1 cellular context compared by ENCODE assay signal in the genomic region with DNA sequence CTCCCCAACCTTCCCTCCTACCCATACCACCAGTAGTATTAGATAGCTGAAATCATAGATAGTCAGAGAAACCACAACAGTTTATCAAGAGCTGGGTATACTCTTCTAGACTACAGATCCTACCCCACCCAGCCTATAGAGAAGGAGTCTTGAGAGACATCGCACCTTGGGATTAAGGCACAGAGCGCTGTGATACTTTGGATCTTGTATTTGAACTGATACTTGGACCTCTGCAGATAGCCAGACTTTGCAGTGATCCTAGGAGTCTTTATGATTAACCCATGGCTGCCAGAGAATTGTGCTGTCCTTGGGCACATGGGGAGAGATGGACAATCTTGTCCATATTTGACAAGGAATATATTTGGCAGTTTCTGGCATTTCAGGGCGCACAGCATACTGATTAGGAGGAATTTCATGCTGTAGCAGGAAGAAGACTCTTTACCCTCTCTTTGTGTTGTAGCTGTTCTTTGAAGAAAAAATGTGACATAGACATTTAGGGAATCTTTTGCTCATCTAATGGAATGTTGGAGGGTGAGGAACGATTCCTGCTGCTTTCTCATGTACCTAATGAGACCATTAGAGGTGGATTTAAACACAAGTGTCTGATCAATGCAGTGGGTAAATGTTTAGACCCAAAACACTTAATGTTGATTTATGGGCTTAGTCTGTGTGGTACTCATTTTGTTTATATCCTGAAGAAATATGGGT.
TF ChIP-seq lines count a peak whose summit lies in the region.

No MANE protein-coding gene starts in this region.

TF ChIP-seq in GM23338, 12 proteins besides CTCF, POLR2A, EP300 and RAD21 (continued from another document):
- TF ChIP-seq, protein P1, sequence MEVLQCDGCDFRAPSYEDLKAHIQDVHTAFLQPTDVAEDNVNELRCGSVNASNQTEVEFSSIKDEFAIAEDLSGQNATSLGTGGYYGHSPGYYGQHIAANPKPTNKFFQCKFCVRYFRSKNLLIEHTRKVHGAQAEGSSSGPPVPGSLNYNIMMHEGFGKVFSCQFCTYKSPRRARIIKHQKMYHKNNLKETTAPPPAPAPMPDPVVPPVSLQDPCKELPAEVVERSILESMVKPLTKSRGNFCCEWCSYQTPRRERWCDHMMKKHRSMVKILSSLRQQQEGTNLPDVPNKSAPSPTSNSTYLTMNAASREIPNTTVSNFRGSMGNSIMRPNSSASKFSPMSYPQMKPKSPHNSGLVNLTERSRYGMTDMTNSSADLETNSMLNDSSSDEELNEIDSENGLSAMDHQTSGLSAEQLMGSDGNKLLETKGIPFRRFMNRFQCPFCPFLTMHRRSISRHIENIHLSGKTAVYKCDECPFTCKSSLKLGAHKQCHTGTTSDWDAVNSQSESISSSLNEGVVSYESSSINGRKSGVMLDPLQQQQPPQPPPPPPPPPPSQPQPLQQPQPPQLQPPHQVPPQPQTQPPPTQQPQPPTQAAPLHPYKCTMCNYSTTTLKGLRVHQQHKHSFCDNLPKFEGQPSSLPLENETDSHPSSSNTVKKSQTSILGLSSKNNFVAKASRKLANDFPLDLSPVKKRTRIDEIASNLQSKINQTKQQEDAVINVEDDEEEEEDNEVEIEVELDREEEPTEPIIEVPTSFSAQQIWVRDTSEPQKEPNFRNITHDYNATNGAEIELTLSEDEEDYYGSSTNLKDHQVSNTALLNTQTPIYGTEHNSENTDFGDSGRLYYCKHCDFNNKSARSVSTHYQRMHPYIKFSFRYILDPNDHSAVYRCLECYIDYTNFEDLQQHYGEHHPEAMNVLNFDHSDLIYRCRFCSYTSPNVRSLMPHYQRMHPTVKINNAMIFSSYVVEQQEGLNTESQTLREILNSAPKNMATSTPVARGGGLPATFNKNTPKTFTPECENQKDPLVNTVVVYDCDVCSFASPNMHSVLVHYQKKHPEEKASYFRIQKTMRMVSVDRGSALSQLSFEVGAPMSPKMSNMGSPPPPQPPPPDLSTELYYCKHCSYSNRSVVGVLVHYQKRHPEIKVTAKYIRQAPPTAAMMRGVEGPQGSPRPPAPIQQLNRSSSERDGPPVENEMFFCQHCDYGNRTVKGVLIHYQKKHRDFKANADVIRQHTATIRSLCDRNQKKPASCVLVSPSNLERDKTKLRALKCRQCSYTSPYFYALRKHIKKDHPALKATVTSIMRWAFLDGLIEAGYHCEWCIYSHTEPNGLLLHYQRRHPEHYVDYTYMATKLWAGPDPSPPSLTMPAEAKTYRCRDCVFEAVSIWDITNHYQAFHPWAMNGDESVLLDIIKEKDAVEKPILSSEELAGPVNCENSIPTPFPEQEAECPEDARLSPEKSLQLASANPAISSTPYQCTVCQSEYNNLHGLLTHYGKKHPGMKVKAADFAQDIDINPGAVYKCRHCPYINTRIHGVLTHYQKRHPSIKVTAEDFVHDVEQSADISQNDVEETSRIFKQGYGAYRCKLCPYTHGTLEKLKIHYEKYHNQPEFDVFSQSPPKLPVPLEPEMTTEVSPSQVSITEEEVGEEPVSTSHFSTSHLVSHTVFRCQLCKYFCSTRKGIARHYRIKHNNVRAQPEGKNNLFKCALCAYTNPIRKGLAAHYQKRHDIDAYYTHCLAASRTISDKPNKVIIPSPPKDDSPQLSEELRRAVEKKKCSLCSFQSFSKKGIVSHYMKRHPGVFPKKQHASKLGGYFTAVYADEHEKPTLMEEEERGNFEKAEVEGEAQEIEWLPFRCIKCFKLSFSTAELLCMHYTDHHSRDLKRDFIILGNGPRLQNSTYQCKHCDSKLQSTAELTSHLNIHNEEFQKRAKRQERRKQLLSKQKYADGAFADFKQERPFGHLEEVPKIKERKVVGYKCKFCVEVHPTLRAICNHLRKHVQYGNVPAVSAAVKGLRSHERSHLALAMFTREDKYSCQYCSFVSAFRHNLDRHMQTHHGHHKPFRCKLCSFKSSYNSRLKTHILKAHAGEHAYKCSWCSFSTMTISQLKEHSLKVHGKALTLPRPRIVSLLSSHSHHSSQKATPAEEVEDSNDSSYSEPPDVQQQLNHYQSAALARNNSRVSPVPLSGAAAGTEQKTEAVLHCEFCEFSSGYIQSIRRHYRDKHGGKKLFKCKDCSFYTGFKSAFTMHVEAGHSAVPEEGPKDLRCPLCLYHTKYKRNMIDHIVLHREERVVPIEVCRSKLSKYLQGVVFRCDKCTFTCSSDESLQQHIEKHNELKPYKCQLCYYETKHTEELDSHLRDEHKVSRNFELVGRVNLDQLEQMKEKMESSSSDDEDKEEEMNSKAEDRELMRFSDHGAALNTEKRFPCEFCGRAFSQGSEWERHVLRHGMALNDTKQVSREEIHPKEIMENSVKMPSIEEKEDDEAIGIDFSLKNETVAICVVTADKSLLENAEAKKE (CRISPR knock-in tag; IDR thresholded peaks at IDR 0.05) = no peak
- TF ChIP-seq ZNF114 (CRISPR knock-in tag; IDR thresholded peaks at IDR 0.05) (no peak), ZNF331 (CRISPR knock-in tag; IDR thresholded peaks at IDR 0.05; ENCODE audit: low read depth) (no peak)
